ENCODE assay signal across 8 cellular contexts in genomic region chr22:29313126-29314071, GRCh38. TPM values are rescaled to one million over a fixed set of nuclear protein-coding genes. Genes with fewer than 3 reads are reported as not detected.
A peak's percentile ranks its signal among the peaks of the same experiment; 100 is the strongest.
DNase-seq lines count a peak whose midpoint lies in the region; ATAC-seq, FAIRE-seq and TF ChIP-seq lines count a peak whose summit lies in the region.

No MANE protein-coding gene starts in this region.

- in situ Hi-C loops in GM12878 (cut with MboI), result no loop called here

- no peak overlapping the region for H3K4me2 ChIP-seq in GM12878 (ENCODE audit: control insufficient read depth, insufficient read depth)

- no peaks in the 10 kb centered on the region for H3K4me1 ChIP-seq in GM12878 (ENCODE audit: control insufficient read depth, insufficient read depth, low read length)
- peaks cover 24 to 64% of the 10 kb centered on the region in 2 donors for H3K4me1 ChIP-seq in thyroid gland
- peaks cover 66% of the 10 kb centered on the region for H3K4me1 ChIP-seq in vagina

- peak; percentile 34 to 73 (median 59) for TF ChIP-seq CTCF in GM12878 (IDR thresholded peaks at IDR 0.05 in 2 of 3, conservative IDR thresholded peaks at IDR 0.05 in 1 of 3; ENCODE audit: control insufficient read depth in 2 of 3, extremely low read depth in 1 of 3, insufficient read depth in 1 of 3, low read depth in 3 of 3, low read length in 3 of 3)
- TF ChIP-seq CTCF in thyroid gland (IDR thresholded peaks at IDR 0.05), result peak; percentile 18 to 72 (median 58)
- TF ChIP-seq CTCF in vagina (IDR thresholded peaks at IDR 0.05), result peak in 1 of 3 experiments; percentile 33

- H3K9me3 ChIP-seq in GM12878 (replicated peaks; ENCODE audit: control insufficient read depth, insufficient read depth, low read length) (no peaks in the 10 kb centered on the region), thyroid gland (no peaks in the 10 kb centered on the region), vagina (no peaks in the 10 kb centered on the region)

- TF ChIP-seq POLR2A in GM12878 (IDR thresholded peaks at IDR 0.05; ENCODE audit: low read depth, low read length) (no peak), thyroid gland (IDR thresholded peaks at IDR 0.05) (no peak), vagina (IDR thresholded peaks at IDR 0.05) (no peak)

- SMC1A ChIA-PET in GM12878 (lab: Charles Lee; ENCODE audit: uncharacterized antibody, unreplicated experiment), result no interaction called here

- no peak overlapping the region for H2AFZ ChIP-seq in GM12878 (ENCODE audit: control insufficient read depth, low read depth, low read length)

- POLR2A ChIA-PET in GM12878 (lab: Charles Lee), result interaction anchor here (0.6 kb wide), 1 partner anchor 134 kb away, joined by 3 read pairs; no protein-coding TSS in a partner anchor

- no peak overlapping the region for H3K9ac ChIP-seq in GM12878 (ENCODE audit: control insufficient read depth, insufficient read depth, low read length)

- CTCF ChIA-PET in GM12878 (lab: Yijun Ruan, JAX), result interaction anchor here (0.7 kb wide), 1 partner anchor 30 kb away, joined by 4 read pairs; no protein-coding TSS in a partner anchor

- no peaks in the 10 kb centered on the region for H3K36me3 ChIP-seq in GM12878 (ENCODE audit: control insufficient read depth in 2 of 2, insufficient read depth in 2 of 2, low read length in 1 of 2)
- H3K36me3 ChIP-seq in thyroid gland, result no peaks in the 10 kb centered on the region
- H3K36me3 ChIP-seq in vagina, result no peaks in the 10 kb centered on the region

- TF ChIP-seq EP300 in GM12878 (IDR thresholded peaks at IDR 0.05; ENCODE audit: borderline replicate concordance in 1 of 2, control insufficient read depth in 1 of 2, low read depth in 2 of 2, low read length in 2 of 2), result no peak

- peak; percentile 64 for DNase-seq in activated effector memory CD4-positive, alpha-beta T cell treated with anti-CD3 and anti-CD28 coated beads, Interleukin-2, amount 50 U/mL, for 16 hours
- no peak for DNase-seq in activated effector memory CD4-positive, alpha-beta T cell treated with Interleukin-2 at 50 U/mL for 16 hours
- DNase-seq in GM12878 (ENCODE audit: low read depth, low spot score) (no peak), iPS-NIHi7 (ENCODE audit: extremely low spot score) (peak; percentile 91), thyroid gland (peak; percentile 58 to 61), vagina (ENCODE audit: extremely low spot score in 2 of 2) (no peak), NCI-H1694 (lab: John Stamatoyannopoulos, UW) (no peak), urothelium cell line (ENCODE audit: low spot score) (no peak)

- H4K20me1 ChIP-seq in GM12878 (ENCODE audit: control insufficient read depth, insufficient read depth), result no peaks in the 10 kb centered on the region

- H3K27me3 ChIP-seq in GM12878 (replicated peaks in 1 of 2; ENCODE audit: control insufficient read depth in 2 of 2, insufficient read depth in 2 of 2, low read length in 1 of 2) (peaks cover 7 to 9% of the 10 kb centered on the region in 2 experiments; a peak in 3 of 4 replicates), thyroid gland (peaks cover 17% of the 10 kb centered on the region), vagina (peaks cover 4% of the 10 kb centered on the region)

- ATAC-seq in GM12878, result peak; percentile 47

- H3K79me2 ChIP-seq in GM12878 (ENCODE audit: control insufficient read depth, insufficient read depth, low read length), result no peaks in the 10 kb centered on the region

- intact Hi-C loops in GM12878 (cut with micrococcal nuclease; ENCODE audit: unreplicated experiment) (no loop called here), thyroid gland (cut with DNase I) (loop anchor here (10.0 kb wide), 1 partner anchor 71 kb away; the partner anchor contains the start of gene AP1B1), vagina (cut with DNase I) (loop anchor here (10.0 kb wide), 1 partner anchor 71 kb away; the partner anchor contains the start of gene AP1B1)

- no TSS peak for BruUV-seq in GM12878 (replicated peaks; lab: Mats Ljungman, UMichigan)

- H3K4me3 ChIP-seq in GM12878, result no peak overlapping the region
- H3K4me3 ChIP-seq in thyroid gland (replicated peaks in 1 of 3), result no peak overlapping the region
- H3K4me3 ChIP-seq in vagina, result peak overlapping the region in 1 of 2 donors; percentile 22

- peak; percentile 41 for TF ChIP-seq RAD21 in GM12878 (IDR thresholded peaks at IDR 0.05; ENCODE audit: insufficient read depth, low read depth, low read length)

- H3K27ac ChIP-seq in GM12878 (ENCODE audit: control insufficient read depth, insufficient read depth) (no peak overlapping the region), thyroid gland (no peak overlapping the region), vagina (no peak overlapping the region)

- RAD21 ChIA-PET in GM12878 (lab: Charles Lee; ENCODE audit: unreplicated experiment), result interaction anchor here (1.0 kb wide), 1 partner anchor 241 kb away, joined by 4 read pairs; the partner anchor contains the start of gene KREMEN1

- WGBS in GM12878 (ENCODE audit: insufficient coverage, insufficient replicate concordance, low lambda C conversion rate, missing lambda C conversion rate), result 64% methylated on average over 75 of the region's 80 CpGs
- WGBS in thyroid gland, 2 donors, result 26 to 30% methylated on average over 11 to 30 of the region's 80 CpGs

- FAIRE-seq in GM12878 (lab: Jason Lieb, UNC) (no peak), urothelium cell line (lab: Jason Lieb, UNC) (no peak)

RNA-seq across cellular contexts. Expression of gene RASL10A, which starts 2.1 kb away (rescaled TPM):
- total RNA-seq in GM12878 (2013; cell fraction: nucleolus; rRNA removed), result not detected in 2 replicates
- 0.27 TPM in 1 of 2 replicates, not detected in the other for total RNA-seq in GM12878 (2014; rRNA removed)
- total RNA-seq in GM12878 (2014; rRNA removed; fragmentation: Illumina TruSeq; extraction: Trizol), result not detected in 2 replicates
- 0.32 and 0.46 TPM in 2 replicates for total RNA-seq in GM12878 (2021)
- polyA plus RNA-seq in GM12878 (2011; ENCODE audit: low read depth), result not detected
- polyA plus RNA-seq in GM12878 (2011; rRNA removed), result 0.12 TPM in 1 of 2 replicates, not detected in the other
- polyA plus RNA-seq in GM12878 (2011; cell fraction: cytosol; rRNA removed), result 0.10 and 0.33 TPM in 2 replicates
- 0.51 and 0.92 TPM in 2 replicates for polyA plus RNA-seq in GM12878 (2011; cell fraction: nucleus; rRNA removed)
- 0.31 and 0.35 TPM in 2 replicates for polyA plus RNA-seq in GM12878 (2012)
- polyA plus RNA-seq in GM12878 (2014; fragmentation: Illumina TruSeq; extraction: Trizol), result not detected in 2 replicates
- not detected for polyA plus RNA-seq in GM12878 (2014; fragmentation: Nextera tagmentation; extraction: Ambion mirVana)
- polyA plus RNA-seq in GM12878 (2014; rRNA removed), result not detected in 2 replicates
- polyA plus RNA-seq in GM12878 (2016; fragmentation: Nextera tagmentation; extraction: Ambion mirVana), result under 1 TPM; 0.17 to 0.24 TPM
- polyA minus RNA-seq in GM12878 (2011; rRNA and poly(A)+ RNA removed), result not detected in 2 replicates
- polyA minus RNA-seq in GM12878 (2011; cell fraction: cytosol; rRNA and poly(A)+ RNA removed), result not detected in 2 replicates
- not detected in 2 replicates for polyA minus RNA-seq in GM12878 (2011; cell fraction: nucleus; rRNA and poly(A)+ RNA removed)
- 1 to 10 TPM in 1 of 4 donors, under 1 TPM in 1, not detected in 2; 0.67 to 1.7 TPM for total RNA-seq in thyroid gland
- not detected for total RNA-seq in vagina

RNA-seq across cellular contexts. Expression of gene GAS2L1, which starts 6.9 kb away (rescaled TPM):
- total RNA-seq in GM12878 (2013; cell fraction: nucleolus; rRNA removed), result not detected in 2 replicates
- total RNA-seq in GM12878 (2014; rRNA removed), result not detected in 2 replicates
- total RNA-seq in GM12878 (2014; rRNA removed; fragmentation: Illumina TruSeq; extraction: Trizol), result not detected in 2 replicates
- 0.13 and 0.43 TPM in 2 replicates for total RNA-seq in GM12878 (2021)
- polyA plus RNA-seq in GM12878 (2011; ENCODE audit: low read depth), result not detected
- polyA plus RNA-seq in GM12878 (2011; rRNA removed), result not detected in 2 replicates
- 0.07 TPM in 1 of 2 replicates, not detected in the other for polyA plus RNA-seq in GM12878 (2011; cell fraction: cytosol; rRNA removed)
- polyA plus RNA-seq in GM12878 (2011; cell fraction: nucleus; rRNA removed), result 0.13 and 0.28 TPM in 2 replicates
- 0.12 and 0.25 TPM in 2 replicates for polyA plus RNA-seq in GM12878 (2012)
- polyA plus RNA-seq in GM12878 (2014; fragmentation: Illumina TruSeq; extraction: Trizol), result not detected in 2 replicates
- polyA plus RNA-seq in GM12878 (2014; fragmentation: Nextera tagmentation; extraction: Ambion mirVana), result not detected
- polyA plus RNA-seq in GM12878 (2014; rRNA removed), result 0.03 and 0.06 TPM in 2 replicates
- not detected for polyA plus RNA-seq in GM12878 (2016; fragmentation: Nextera tagmentation; extraction: Ambion mirVana)
- not detected in 2 replicates for polyA minus RNA-seq in GM12878 (2011; rRNA and poly(A)+ RNA removed)
- not detected in 2 replicates for polyA minus RNA-seq in GM12878 (2011; cell fraction: cytosol; rRNA and poly(A)+ RNA removed)
- not detected in 2 replicates for polyA minus RNA-seq in GM12878 (2011; cell fraction: nucleus; rRNA and poly(A)+ RNA removed)
- 10 to 100 TPM in 3 of 4 donors, 1 to 10 TPM in 1; 9.3 to 22.2 (median 15.7) TPM for total RNA-seq in thyroid gland
- total RNA-seq in vagina, result 17.4 TPM

RNA-seq across cellular contexts. Expression of gene EWSR1, which starts 45.3 kb away (rescaled TPM):
- total RNA-seq in GM12878 (2013; cell fraction: nucleolus; rRNA removed), result 358 and 390 TPM in 2 replicates
- 339 and 342 TPM in 2 replicates for total RNA-seq in GM12878 (2014; rRNA removed)
- 200 and 209 TPM in 2 replicates for total RNA-seq in GM12878 (2014; rRNA removed; fragmentation: Illumina TruSeq; extraction: Trizol)
- 307 and 325 TPM in 2 replicates for total RNA-seq in GM12878 (2021)
- 140 TPM for polyA plus RNA-seq in GM12878 (2011; ENCODE audit: low read depth)
- 233 and 400 TPM in 2 replicates for polyA plus RNA-seq in GM12878 (2011; rRNA removed)
- 486 and 548 TPM in 2 replicates for polyA plus RNA-seq in GM12878 (2011; cell fraction: cytosol; rRNA removed)
- polyA plus RNA-seq in GM12878 (2011; cell fraction: nucleus; rRNA removed), result 908 and 919 TPM in 2 replicates
- polyA plus RNA-seq in GM12878 (2012), result 149 and 217 TPM in 2 replicates
- polyA plus RNA-seq in GM12878 (2014; fragmentation: Illumina TruSeq; extraction: Trizol), result 430 and 480 TPM in 2 replicates
- polyA plus RNA-seq in GM12878 (2014; fragmentation: Nextera tagmentation; extraction: Ambion mirVana), result 100 to 1,000 TPM; 130 to 180 TPM
- 369 and 388 TPM in 2 replicates for polyA plus RNA-seq in GM12878 (2014; rRNA removed)
- polyA plus RNA-seq in GM12878 (2016; fragmentation: Nextera tagmentation; extraction: Ambion mirVana), result 100 to 1,000 TPM; 426 to 464 TPM
- polyA minus RNA-seq in GM12878 (2011; rRNA and poly(A)+ RNA removed), result 345 and 478 TPM in 2 replicates
- 124 and 140 TPM in 2 replicates for polyA minus RNA-seq in GM12878 (2011; cell fraction: cytosol; rRNA and poly(A)+ RNA removed)
- 141 and 185 TPM in 2 replicates for polyA minus RNA-seq in GM12878 (2011; cell fraction: nucleus; rRNA and poly(A)+ RNA removed)
- 100 to 1,000 TPM; 205 to 290 (median 258) TPM for total RNA-seq in thyroid gland
- total RNA-seq in vagina, result 164 TPM

RNA-seq across cellular contexts. Expression of gene RHBDD3, which starts 45.6 kb away (rescaled TPM):
- 36.7 and 43.7 TPM in 2 replicates for total RNA-seq in GM12878 (2013; cell fraction: nucleolus; rRNA removed)
- total RNA-seq in GM12878 (2014; rRNA removed) (30.7 and 37.9 TPM in 2 replicates), GM12878 (2014; rRNA removed; fragmentation: Illumina TruSeq; extraction: Trizol) (10.0 and 11.9 TPM in 2 replicates), GM12878 (2021) (23.1 and 28.4 TPM in 2 replicates), thyroid gland (10 to 100 TPM; 27.8 to 54.9 (median 48.9) TPM), vagina (29.7 TPM)
- 5.3 TPM for polyA plus RNA-seq in GM12878 (2011; ENCODE audit: low read depth)
- polyA plus RNA-seq in GM12878 (2011; rRNA removed) (3.8 and 8.6 TPM in 2 replicates), GM12878 (2014; fragmentation: Illumina TruSeq; extraction: Trizol) (3.9 and 8.1 TPM in 2 replicates), GM12878 (2014; fragmentation: Nextera tagmentation; extraction: Ambion mirVana) (1 to 10 TPM in 1 of 2 experiments, under 1 TPM in 1; 0.27 to 1.2 TPM), GM12878 (2014; rRNA removed) (37.6 and 41.2 TPM in 2 replicates), GM12878 (2016; fragmentation: Nextera tagmentation; extraction: Ambion mirVana) (10 to 100 TPM; 36.9 to 38.7 TPM)
- polyA plus RNA-seq in GM12878 (2011; cell fraction: cytosol; rRNA removed), result 14.9 and 23.0 TPM in 2 replicates
- polyA plus RNA-seq in GM12878 (2011; cell fraction: nucleus; rRNA removed), result 23.5 and 35.8 TPM in 2 replicates
- 13.5 and 16.4 TPM in 2 replicates for polyA plus RNA-seq in GM12878 (2012)
- polyA minus RNA-seq in GM12878 (2011; rRNA and poly(A)+ RNA removed), result 3.6 and 9.5 TPM in 2 replicates
- polyA minus RNA-seq in GM12878 (2011; cell fraction: cytosol; rRNA and poly(A)+ RNA removed), result 2.9 and 6.8 TPM in 2 replicates
- polyA minus RNA-seq in GM12878 (2011; cell fraction: nucleus; rRNA and poly(A)+ RNA removed), result 5.3 and 13.4 TPM in 2 replicates

Comparison
In these comparisons a context has a peak if more than half of its experiments do, and no peak if none do; other contexts are left out.
1. DNase-seq: peak in activated effector memory CD4-positive, alpha-beta T cell treated with anti-CD3 and anti-CD28 coated beads, Interleukin-2, amount 50 U/mL, for 16 hours (single experiment), iPS-NIHi7 (single experiment) and thyroid gland (2 of 2); none in activated effector memory CD4-positive, alpha-beta T cell treated with Interleukin-2 at 50 U/mL for 16 hours (single experiment), GM12878 (single experiment), vagina (0 of 2), NCI-H1694 (single experiment) and urothelium cell line (single experiment).
2. RNA of gene GAS2L1, which starts 6.9 kb away (total RNA-seq): 17.4 TPM in vagina (single experiment) and 9.3 to 22.2 TPM in thyroid gland; 0.13 to 0.43 TPM in GM12878; every median in the first group is over 4 times any median in the second.